In the genomic region with DNA sequence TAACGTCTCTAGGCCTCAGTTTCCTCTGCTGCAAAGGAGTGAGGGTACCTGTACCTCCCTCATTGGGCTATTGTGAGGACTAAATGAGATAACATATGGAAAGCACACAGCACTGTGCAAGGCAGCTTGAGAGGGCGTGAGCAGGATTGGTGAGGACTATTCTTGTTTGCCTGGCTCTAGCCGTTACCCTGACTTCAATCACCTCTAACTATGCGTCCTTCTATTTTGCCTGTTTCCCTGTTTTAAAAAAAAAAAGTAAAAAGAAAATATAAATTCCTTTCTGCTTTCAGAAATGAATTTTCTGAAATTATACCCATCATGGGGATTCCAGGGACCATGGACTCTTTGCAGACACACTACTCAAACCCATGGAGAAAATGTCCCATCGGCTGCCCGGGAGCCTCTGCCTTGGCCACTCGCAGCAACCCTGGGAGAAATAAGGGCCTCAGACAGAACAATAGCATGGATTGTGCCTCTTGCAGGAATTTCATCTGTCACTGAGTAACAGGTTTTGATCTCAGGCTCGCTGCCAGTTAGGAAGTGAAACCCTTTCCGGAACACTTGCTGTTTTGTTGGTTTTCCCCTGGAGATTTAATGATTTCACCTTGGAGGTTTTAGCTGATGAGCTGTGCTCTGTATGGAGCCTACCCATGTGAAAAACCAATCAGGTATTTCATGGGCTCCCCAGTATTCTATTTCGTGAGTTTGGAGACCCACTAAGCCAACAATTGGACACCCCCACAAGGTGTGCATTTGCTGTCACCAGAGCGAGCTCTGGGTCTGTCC, we compare ENCODE assay signal across 9 cellular contexts. TPM values are rescaled to one million over a fixed set of nuclear protein-coding genes. Genes with fewer than 3 reads are reported as not detected.
DNase-seq lines count a peak whose midpoint lies in the region; ATAC-seq and TF ChIP-seq lines count a peak whose summit lies in the region.
"Had no signal": no experiment of that assay in that cellular context is flagged by ENCODE, and none has a peak within 500 bp of the region (broad histone marks: within the 10 kb centered on the region; RNA-seq: fewer than 3 reads in every experiment).

No MANE protein-coding gene starts in this region.

- peak; percentile 59 for DNase-seq in OCI-LY7 (ENCODE audit: low spot score)
- no peak for DNase-seq in left ventricle myocardium superior
- DNase-seq in spleen: no peak
- DNase-seq in GM23248: no peak
- DNase-seq in NCI-H526 treated with DMSO at 0.1 percent for 48 hours (lab: John Stamatoyannopoulos, UW): no peak
- DNase-seq in NCI-H146 treated with DMSO at 0.1 percent for 48 hours (lab: John Stamatoyannopoulos, UW; ENCODE audit: unreplicated experiment): no peak
- DNase-seq: activated CD4-positive, alpha-beta memory T cell treated with anti-CD3 and anti-CD28 coated beads, Interleukin-2, amount 10 ng/mL, durations not matched to agents 7 days and 5 days had no signal

- 55 to 66% (median 57%) methylated on average over 11 of the region's 11 CpGs for WGBS in spleen, 5 donors
- WGBS in GM23248 (ENCODE audit: low coverage in 1 of 2, low lambda C conversion rate in 2 of 2, missing lambda C conversion rate in 2 of 2), 2 experiments: 86 to 87% methylated on average over 11 of the region's 11 CpGs

- ATAC-seq in GM19463 (IDR thresholded peaks at IDR 0.05; ENCODE audit: unreplicated experiment) (peak; percentile 11), left ventricle myocardium superior (peak; percentile 50), HG03095 (IDR thresholded peaks at IDR 0.05; ENCODE audit: unreplicated experiment) (no peak)

- no TSS peak for BruUV-seq in OCI-LY7 (replicated peaks; lab: Mats Ljungman, UMichigan)

- H3F3A ChIP-seq in GM23248 (ENCODE audit: insufficient read depth): no peaks in the 10 kb centered on the region

- H3K27ac ChIP-seq in OCI-LY7 (ENCODE audit: low read depth, low read length, poor library complexity, severe bottlenecking) (peak overlapping the region; percentile 98), spleen (peak overlapping the region; percentile 66 to 89 (median 78)), GM23248 (no peak overlapping the region)

- no peaks in the 10 kb centered on the region for H3K79me2 ChIP-seq in OCI-LY7 (ENCODE audit: insufficient read depth, low read depth, low read length)
- H3K79me2 ChIP-seq in GM23248 (ENCODE audit: insufficient read depth): no peaks in the 10 kb centered on the region

- TF ChIP-seq CTCF in OCI-LY7 (conservative IDR thresholded peaks at IDR 0.05; ENCODE audit: low read length): no peak
- no peak for TF ChIP-seq CTCF in spleen (IDR thresholded peaks at IDR 0.05 in 8 of 11, conservative IDR thresholded peaks at IDR 0.05 in 3 of 11)

- CTCF ChIA-PET in OCI-LY7 (lab: Charles Lee; ENCODE audit: unreplicated experiment): interaction anchor here (0.5 to 1.8 kb wide), 5 partner anchors 9 to 111 kb away, joined by 3 to 5 read pairs (median 5); no protein-coding TSS in a partner anchor

- H3K9me3 ChIP-seq in OCI-LY7 (ENCODE audit: low read length) (0 out of 2 replicates have a peak, but pooled peaks cover 3% of the 10 kb centered on the region), spleen (no peaks in the 10 kb centered on the region), GM23248 (ENCODE audit: low read depth) (peaks cover under 1% of the 10 kb centered on the region)

- POLR2A ChIA-PET in OCI-LY7 (lab: Charles Lee): interaction anchor here (0.5 to 6.7 kb wide), 17 partner anchors 8 to 484 kb away, joined by 3 to 156 read pairs (median 4); no protein-coding TSS in a partner anchor

- peak overlapping the region; percentile 51 for H3K4me3 ChIP-seq in OCI-LY7 (ENCODE audit: low read depth, low read length, poor library complexity, severe bottlenecking)
- H3K4me3 ChIP-seq in spleen: peak overlapping the region in 1 of 8 donors; percentile 25
- H3K4me3 ChIP-seq in GM23248: no peak overlapping the region

- TF ChIP-seq POLR2A in spleen (IDR thresholded peaks at IDR 0.05): no peak

- H2AFZ ChIP-seq in OCI-LY7 (ENCODE audit: low read length) (peak overlapping the region; percentile 86; the same call in 1 of the 2 replicates), GM23248 (no peak overlapping the region)

- peak overlapping the region; percentile 73 for H3K4me2 ChIP-seq in OCI-LY7 (ENCODE audit: low read length)
- no peak overlapping the region for H3K4me2 ChIP-seq in GM23248 (ENCODE audit: unreplicated experiment)

- H3K9ac ChIP-seq in GM23248: no peak overlapping the region

- in situ Hi-C loops in GM23248 (cut with MboI): no loop called here

- H3K27me3 ChIP-seq in spleen (replicated peaks in 1 of 7) (no peaks in the 10 kb centered on the region), GM23248 (replicated peaks; ENCODE audit: insufficient read depth) (no peaks in the 10 kb centered on the region)

- H3K4me1 ChIP-seq in OCI-LY7 (ENCODE audit: insufficient read depth, low read length, poor library complexity, severe bottlenecking): peaks cover 96% of the 10 kb centered on the region
- H3K4me1 ChIP-seq in spleen: peaks cover 18 to 49% (median 33%) of the 10 kb centered on the region in 6 donors
- H3K4me1 ChIP-seq in GM23248 (ENCODE audit: insufficient read depth): no peaks in the 10 kb centered on the region

- no peaks in the 10 kb centered on the region for H3K9me2 ChIP-seq in OCI-LY7 (ENCODE audit: insufficient read depth, low read length)
- no peaks in the 10 kb centered on the region for H3K9me2 ChIP-seq in GM23248 (ENCODE audit: insufficient read depth)

- no peaks in the 10 kb centered on the region for H4K20me1 ChIP-seq in OCI-LY7 (ENCODE audit: insufficient read depth, low read length)
- no peaks in the 10 kb centered on the region for H4K20me1 ChIP-seq in GM23248 (ENCODE audit: insufficient read depth)

- intact Hi-C loops in OCI-LY7 (cut with micrococcal nuclease; ENCODE audit: unreplicated experiment): loop anchor here (2.0 kb wide), 2 partner anchors 36 to 1030 kb away; no protein-coding TSS in a partner anchor
- intact Hi-C loops in left ventricle myocardium superior (cut with micrococcal nuclease): no loop called here
- intact Hi-C loops in spleen (cut with DNase I; ENCODE audit: low total_unique reads): loop anchor here (10.0 kb wide), 1 partner anchor 90 kb away; a partner anchor contains a TSS

- H3K36me3 ChIP-seq in OCI-LY7 (ENCODE audit: insufficient read depth, low read length) (peaks cover 8% of the 10 kb centered on the region), spleen (no peaks in the 10 kb centered on the region), GM23248 (ENCODE audit: low read depth) (no peaks in the 10 kb centered on the region)

RNA-seq across cellular contexts. Expression of a gene that starts 55.6 kb away (rescaled TPM):
- total RNA-seq in OCI-LY7 (2014; rRNA removed; shearing (Covaris generic)): 0.36 and 0.69 TPM in 2 replicates
- total RNA-seq in OCI-LY7 (2022) (1.1 and 2.1 TPM in 2 replicates), left ventricle myocardium superior (0.69 TPM), spleen (10 to 100 TPM; 12.5 to 20.3 (median 13.1) TPM)
- polyA plus RNA-seq in spleen (10 to 100 TPM in 1 of 3 donors, 1 to 10 TPM in 2; 5.9 to 22.5 (median 7.4) TPM), GM23248 (2016; fragmentation: Nextera tagmentation; extraction: Ambion mirVana) (24.9 and 27.7 TPM in 2 replicates)
- 31.6 and 45.1 TPM in 2 replicates for total RNA-seq in GM23248 (2014; rRNA removed; shearing (Covaris generic))
